In genomic region chr5:133297293-133297692, GRCh38 we compare ENCODE assay signal across 23 cellular contexts.
DNase-seq lines count a peak whose midpoint lies in the region; ATAC-seq, FAIRE-seq and TF ChIP-seq lines count a peak whose summit lies in the region.
"Had no signal": no experiment of that assay in that cellular context is flagged by ENCODE, and none has a peak within 500 bp of the region (broad histone marks: within the 10 kb centered on the region; RNA-seq: fewer than 3 reads in every experiment).

No MANE protein-coding gene starts in this region.

- intact Hi-C loops in HepG2 (cut with micrococcal nuclease; ENCODE audit: unreplicated experiment) = no loop called here

- BruUV-seq in HepG2 (replicated peaks; lab: Mats Ljungman, UMichigan) = no TSS peak

- TF ChIP-seq CTCF in HEK293 (tag by site-specific recombination; IDR thresholded peaks at IDR 0.05) (no peak), WERI-Rb-1 (IDR thresholded peaks at IDR 0.05; ENCODE audit: low read depth, low read length) (no peak), HepG2 (CRISPR knock-in tag; IDR thresholded peaks at IDR 0.05) (no peak)

- POLR2A ChIA-PET in HEK293 (lab: Yijun Ruan, JAX) (interaction anchor here (0.7 kb wide), 1 partner anchor 333 kb away, joined by 4 read pairs; no protein-coding TSS in a partner anchor), HepG2 (lab: Yijun Ruan, JAX) (no interaction called here)

- CTCF ChIA-PET in HEK293 (lab: Yijun Ruan, JAX) = no interaction called here
- CTCF ChIA-PET in HepG2 (lab: Yijun Ruan, JAX; ENCODE audit: low intra/inter-chr PET ratio, low total read pairs) = no interaction called here

- no peak for TF ChIP-seq POLR2A in HepG2 (IDR thresholded peaks at IDR 0.05; ENCODE audit: insufficient read depth in 1 of 2, low read depth in 2 of 2, low read length in 2 of 2)

- H3K36me3 ChIP-seq in HEK293 (ENCODE audit: control insufficient read depth in 2 of 2, insufficient read depth in 1 of 2, low read length in 2 of 2) (no peaks in the 10 kb centered on the region), WERI-Rb-1 (no peaks in the 10 kb centered on the region), HepG2 (replicated peaks in 1 of 2; ENCODE audit: control insufficient read depth in 1 of 2, insufficient read depth in 2 of 2, low read length in 2 of 2) (no peaks in the 10 kb centered on the region)
- H3K36me3 ChIP-seq: BE2C had no signal

- H3K4me1 ChIP-seq in HEK293 (ENCODE audit: control insufficient read depth, insufficient read depth, low read length) = peaks cover 8% of the 10 kb centered on the region
- no peaks in the 10 kb centered on the region for H3K4me1 ChIP-seq in HepG2 (ENCODE audit: insufficient read depth, low read length)
- H3K4me1 ChIP-seq: BE2C had no signal

- no peak overlapping the region for H3K4me3 ChIP-seq in HEK293 (ENCODE audit: low read depth, low read length)
- H3K4me3 ChIP-seq in WERI-Rb-1 (ENCODE audit: low read depth, low read length) = no peak overlapping the region
- no peak overlapping the region for H3K4me3 ChIP-seq in HepG2 (replicated peaks in 1 of 3; ENCODE audit: insufficient read depth in 1 of 3, low read depth in 2 of 3, low read length in 3 of 3)
- H3K4me3 ChIP-seq: K562 had no signal

- no peak overlapping the region for H3K4me2 ChIP-seq in HepG2 (ENCODE audit: low read depth, low read length)

- WGBS in HepG2 (ENCODE audit: low lambda C conversion rate) = 0% methylated on average over 5 of the region's 5 CpGs

- H3K27ac ChIP-seq in HEK293 (ENCODE audit: extremely low read depth, low read depth, low read length) = no peak overlapping the region
- no peak overlapping the region for H3K27ac ChIP-seq in WERI-Rb-1
- H3K27ac ChIP-seq in HepG2 (ENCODE audit: extremely low read length, insufficient read depth, low read length) = no peak overlapping the region
- H3K27ac ChIP-seq: HL-60 had no signal

- DNase-seq in NCI-H524 treated with DMSO at 0.1 percent for 48 hours (lab: John Stamatoyannopoulos, UW) (peak; percentile 70), WERI-Rb-1 (peak; percentile 66), HepG2 (ENCODE audit: low spot score) (no peak), NCI-H1417 treated with DMSO at 0.1 percent for 48 hours (lab: John Stamatoyannopoulos, UW) (no peak)
- DNase-seq in stimulated activated naive CD4-positive, alpha-beta T cell treated with Interleukin-2 at 50 U/mL for 16 hours (lab: John Stamatoyannopoulos, UW) = no peak
- DNase-seq: ACHN; BE2C; C1 segment of cervical spinal cord; CD4-positive, CD25-positive, alpha-beta regulatory T cell; CD8-positive, alpha-beta memory T cell; COR-L47; DMS153; DMS79; GF-D8; GOT3; H7; IMR-90 had no signal

- H2AFZ ChIP-seq in HepG2 (ENCODE audit: low read length) = no peak overlapping the region

- TF ChIP-seq EP300 in HepG2 (IDR thresholded peaks at IDR 0.05; ENCODE audit: low read depth in 2 of 2, low read length in 2 of 2) = no peak
- TF ChIP-seq EP300 in HepG2 (CRISPR knock-in tag; IDR thresholded peaks at IDR 0.05; ENCODE audit: borderline replicate concordance) = no peak

- no peaks in the 10 kb centered on the region for H3K79me2 ChIP-seq in HepG2 (ENCODE audit: insufficient read depth, low read length)

- no peak overlapping the region for H3K9ac ChIP-seq in HepG2 (ENCODE audit: insufficient read depth, low read depth, low read length)

- in situ Hi-C loops in HepG2 (cut with HindIII; ENCODE audit: extremely low pct_ligation_motif_present, low pct_unique_long_range_greater_than_20kb) = no loop called here

- ATAC-seq in GM19467 (IDR thresholded peaks at IDR 0.05; ENCODE audit: unreplicated experiment) (no peak), HepG2 (no peak)
- ATAC-seq: HCT116, K562 had no signal

- TF ChIP-seq RAD21 in HepG2 (CRISPR knock-in tag; IDR thresholded peaks at IDR 0.05) = no peak

- H3K9me3 ChIP-seq in HEK293 (ENCODE audit: control insufficient read depth, insufficient read depth, low read depth, low read length) = no peaks in the 10 kb centered on the region
- no peaks in the 10 kb centered on the region for H3K9me3 ChIP-seq in WERI-Rb-1 (ENCODE audit: severe bottlenecking)
- H3K9me3 ChIP-seq in HepG2 (ENCODE audit: low read length) = no peaks in the 10 kb centered on the region
- H3K9me3 ChIP-seq: BE2C had no signal

- no peaks in the 10 kb centered on the region for H3K27me3 ChIP-seq in WERI-Rb-1 (ENCODE audit: insufficient read depth, low read depth, severe bottlenecking)
- H3K27me3 ChIP-seq in HepG2 (ENCODE audit: control insufficient read depth in 1 of 2, insufficient read depth in 2 of 2, low read length in 2 of 2) = peaks cover 4 to 26% of the 10 kb centered on the region in 2 experiments
- H3K27me3 ChIP-seq: BE2C had no signal

- H4K20me1 ChIP-seq in HepG2 (ENCODE audit: insufficient read depth, low read length) = no peaks in the 10 kb centered on the region

- FAIRE-seq in HepG2 (lab: Jason Lieb, UNC) = no peak
- FAIRE-seq: A204.1, K562 had no signal

TF ChIP-seq in HEK293, 187 proteins besides CTCF, POLR2A, EP300 and RAD21 (continues in another document):
- TF ChIP-seq ZNF175 (tag by site-specific recombination; IDR thresholded peaks at IDR 0.05) (no peak), KLF10 (tag by site-specific recombination; IDR thresholded peaks at IDR 0.05) (no peak), ZSCAN30 (tag by site-specific recombination; IDR thresholded peaks at IDR 0.05) (no peak), ZNF843 (tag by site-specific recombination; IDR thresholded peaks at IDR 0.05) (peak; percentile 72), OVOL3 (tag by site-specific recombination; IDR thresholded peaks at IDR 0.05) (no peak), ZNF660 (tag by site-specific recombination; IDR thresholded peaks at IDR 0.05) (no peak), ZNF366 (tag by site-specific recombination; conservative IDR thresholded peaks at IDR 0.05) (peak; percentile 90), MEIS1 (CRISPR knock-in tag; IDR thresholded peaks at IDR 0.05; ENCODE audit: borderline replicate concordance) (no peak), ZBTB17 (tag by site-specific recombination; IDR thresholded peaks at IDR 0.05) (no peak), ZNF2 (tag by site-specific recombination; IDR thresholded peaks at IDR 0.05) (no peak), ZNF146 (tag by site-specific recombination; IDR thresholded peaks at IDR 0.05) (no peak), TCF7L2 (IDR thresholded peaks at IDR 0.05; ENCODE audit: borderline replicate concordance, low read depth, low read length) (no peak), ZNF169 (tag by site-specific recombination; IDR thresholded peaks at IDR 0.05) (no peak), TRIM28 (IDR thresholded peaks at IDR 0.05; ENCODE audit: borderline replicate concordance, low read length) (no peak), ZNF292 (tag by site-specific recombination; IDR thresholded peaks at IDR 0.05; ENCODE audit: borderline replicate concordance, low read depth) (no peak), ZNF302 (tag by site-specific recombination; IDR thresholded peaks at IDR 0.05; ENCODE audit: low read depth) (no peak), ZNF514 (tag by site-specific recombination; IDR thresholded peaks at IDR 0.05) (no peak)
- TF ChIP-seq, protein P1, sequence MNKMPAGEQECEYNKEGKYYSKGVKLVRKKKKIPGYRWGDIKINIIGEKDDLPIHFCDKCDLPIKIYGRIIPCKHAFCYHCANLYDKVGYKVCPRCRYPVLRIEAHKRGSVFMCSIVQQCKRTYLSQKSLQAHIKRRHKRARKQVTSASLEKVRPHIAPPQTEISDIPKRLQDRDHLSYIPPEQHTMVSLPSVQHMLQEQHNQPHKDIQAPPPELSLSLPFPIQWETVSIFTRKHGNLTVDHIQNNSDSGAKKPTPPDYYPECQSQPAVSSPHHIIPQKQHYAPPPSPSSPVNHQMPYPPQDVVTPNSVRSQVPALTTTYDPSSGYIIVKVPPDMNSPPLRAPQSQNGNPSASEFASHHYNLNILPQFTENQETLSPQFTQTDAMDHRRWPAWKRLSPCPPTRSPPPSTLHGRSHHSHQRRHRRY (tag by site-specific recombination; IDR thresholded peaks at IDR 0.05) = no peak

TF ChIP-seq in HepG2, 621 proteins besides CTCF, POLR2A, EP300 and RAD21 (continues in another document):
- TF ChIP-seq MAFF (IDR thresholded peaks at IDR 0.05; ENCODE audit: low read depth, low read length) = no peak
- no peak for TF ChIP-seq REPIN1 (CRISPR knock-in tag; IDR thresholded peaks at IDR 0.05; ENCODE audit: borderline replicate concordance, low read depth)
- no peak for TF ChIP-seq SP140L (CRISPR knock-in tag; IDR thresholded peaks at IDR 0.05; ENCODE audit: borderline replicate concordance)
- no peak for TF ChIP-seq ZNF615 (CRISPR knock-in tag; IDR thresholded peaks at IDR 0.05; ENCODE audit: borderline replicate concordance)
- no peak for TF ChIP-seq ARHGAP35 (CRISPR knock-in tag; IDR thresholded peaks at IDR 0.05; ENCODE audit: borderline replicate concordance)
- no peak for TF ChIP-seq ZNF251 (CRISPR knock-in tag; IDR thresholded peaks at IDR 0.05)
- no peak for TF ChIP-seq ZBTB20 (CRISPR knock-in tag; IDR thresholded peaks at IDR 0.05; ENCODE audit: borderline replicate concordance, low read depth)
- TF ChIP-seq ARID5B (CRISPR knock-in tag; IDR thresholded peaks at IDR 0.05) = no peak
- TF ChIP-seq HOXD1 (CRISPR knock-in tag; IDR thresholded peaks at IDR 0.05) = no peak

Comparison
In these comparisons a context has a peak if more than half of its experiments do, and no peak if none do; other contexts are left out.
1. DNase-seq: peak in NCI-H524 treated with DMSO at 0.1 percent for 48 hours (single experiment) and WERI-Rb-1 (single experiment); none in HepG2 (single experiment), stimulated activated naive CD4-positive, alpha-beta T cell treated with Interleukin-2 at 50 U/mL for 16 hours (single experiment) and NCI-H1417 treated with DMSO at 0.1 percent for 48 hours (single experiment).
2. Of the 63 proteins assayed by ChIP-seq in both HepG2 and HEK293: peak only in HepG2: none; only in HEK293: PRDM10, ZBTB10, ZNF10, ZNF501 and ZNF629; in both: none; in neither: 58.